16 cellular contexts compared by ENCODE assay signal in the genomic region with DNA sequence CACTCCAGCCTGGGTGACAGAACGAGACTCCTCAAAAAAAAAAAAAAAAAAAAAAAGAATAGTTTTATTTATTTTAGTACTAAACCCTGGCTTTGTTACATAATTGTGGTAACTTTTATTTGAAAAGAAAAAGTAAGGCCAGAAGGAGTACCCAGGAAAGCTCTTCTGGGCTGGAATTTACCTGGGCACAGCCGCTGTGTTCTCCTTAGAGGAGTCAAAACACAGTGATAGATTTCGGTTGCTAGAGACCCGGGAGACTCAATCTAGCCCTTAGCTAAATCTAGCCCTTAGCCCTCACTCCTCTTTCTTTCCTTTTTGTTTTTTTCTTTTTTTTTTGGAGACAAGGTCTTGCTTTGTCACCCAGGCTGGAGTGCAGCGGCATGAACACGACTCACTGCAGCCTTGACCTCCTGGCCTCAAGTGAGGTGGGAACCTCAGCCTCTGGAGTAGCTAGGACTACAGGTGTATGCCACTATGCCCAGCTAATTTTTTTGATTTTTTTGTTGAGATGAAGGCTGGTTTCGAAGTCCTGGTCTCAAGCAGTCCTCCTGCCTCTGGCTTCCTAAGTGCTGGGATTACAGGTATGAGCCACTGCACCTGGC.
"Had no signal": no experiment of that assay in that cellular context is flagged by ENCODE, and none has a peak within 500 bp of the region (broad histone marks: within the 10 kb centered on the region; RNA-seq: fewer than 3 reads in every experiment).

No MANE protein-coding gene starts in this region.

- H3K27me3 ChIP-seq: adrenal gland, tibial artery had no signal

- H3K4me1 ChIP-seq: parathyroid adenoma had no signal

- DNase-seq: activated CD4-positive, alpha-beta T cell treated with anti-CD3 and anti-CD28 coated beads for 48 hours; activated naive CD4-positive, alpha-beta T cell; caudate nucleus; effector CD4-positive, alpha-beta T cell; heart right ventricle; islet precursor cell; left ventricle myocardium inferior; T1000; tibial artery had no signal

- H2AFZ ChIP-seq: parathyroid adenoma had no signal

- H3K9me3 ChIP-seq: adrenal gland, tibial artery had no signal

- H3K27ac Mint-ChIP-seq: activated T-helper 1 cell treated with anti-CD3 and anti-CD28 coated beads, Interleukin-12 subunit alpha, Interleukin-12 subunit beta, Interleukin-2, Interleukin-4 antibody, amounts not matched to agents 30 ng/mL and 10 ng/mL and 1 ng/mL, durations not matched to agents 14 hours and 24 hours and 36 hours had no signal

- H3K4me3 Mint-ChIP-seq: activated T-helper 1 cell treated with anti-CD3 and anti-CD28 coated beads, Interleukin-12 subunit alpha, Interleukin-12 subunit beta, Interleukin-2, Interleukin-4 antibody, amounts not matched to agents 30 ng/mL and 10 ng/mL and 1 ng/mL, durations not matched to agents 14 hours and 24 hours and 36 hours had no signal

- FAIRE-seq: frontal cortex had no signal

- ATAC-seq: heart right ventricle had no signal

- H3K36me3 ChIP-seq: adrenal gland, heart right ventricle, left ventricle myocardium inferior, tibial artery had no signal

- H3K27ac ChIP-seq: adrenal gland, coronary artery, heart right ventricle, left ventricle myocardium inferior, parathyroid adenoma, tibial artery, VCaP had no signal

- H3K4me3 ChIP-seq: adrenal gland, coronary artery, heart right ventricle, left ventricle myocardium inferior, skin epidermis, tibial artery had no signal

- H3K79me2 ChIP-seq: parathyroid adenoma had no signal

- H3K9ac ChIP-seq: parathyroid adenoma had no signal
